In genomic region chr5:140073296-140073695, GRCh38 we compare ENCODE assay signal across 8 cellular contexts. TPM values are rescaled to one million over a fixed set of nuclear protein-coding genes. Genes with fewer than 3 reads are reported as not detected.
A peak's percentile ranks its signal among the peaks of the same experiment; 100 is the strongest.
DNase-seq lines count a peak whose midpoint lies in the region; ATAC-seq, FAIRE-seq and TF ChIP-seq lines count a peak whose summit lies in the region.

No MANE protein-coding gene starts in this region.

- H3K36me3 ChIP-seq in Karpas-422 (ENCODE audit: insufficient read depth, low read length), result no peaks in the 10 kb centered on the region

- no peaks in the 10 kb centered on the region for H4K20me1 ChIP-seq in Karpas-422 (ENCODE audit: insufficient read depth, low read depth, low read length)

- H3K27me3 ChIP-seq in Karpas-422 (ENCODE audit: low read length), result no peaks in the 10 kb centered on the region

- H3K9me3 ChIP-seq in Karpas-422 (ENCODE audit: low read length), result no peaks in the 10 kb centered on the region

- TF ChIP-seq CTCF in neural crest cell (conservative IDR thresholded peaks at IDR 0.05), result peak; percentile 89

- FAIRE-seq in colon (lab: Jason Lieb, UNC), result peak; percentile 97

- no peaks in the 10 kb centered on the region for H3K9me2 ChIP-seq in Karpas-422 (replicated peaks; ENCODE audit: insufficient read depth, low read length)

- H3K36me3 Mint-ChIP-seq in neural crest cell (ENCODE audit: low read depth), result no peaks in the 10 kb centered on the region

- no peak overlapping the region for H3K4me3 Mint-ChIP-seq in neural crest cell

- DNase-seq in DMS 273 (lab: John Stamatoyannopoulos, UW; ENCODE audit: unreplicated experiment) (peak; percentile 25), Karpas-422 (peak; percentile 78), neural crest cell (ENCODE audit: low read depth, low spot score) (no peak)
- DNase-seq in stimulated activated CD4-positive, alpha-beta T cell treated with anti-CD3 and anti-CD28 coated beads, Interleukin-1b, Interleukin-23, amount 100 ng/mL, for 48 hours, result no peak

- no peak overlapping the region for H3K27ac ChIP-seq in Karpas-422 (ENCODE audit: low read length)

- no peak for ATAC-seq in GM18511 (IDR thresholded peaks at IDR 0.05; ENCODE audit: unreplicated experiment)
- ATAC-seq in GM19452 (IDR thresholded peaks at IDR 0.05; ENCODE audit: unreplicated experiment), result no peak
- ATAC-seq in GM21367 (IDR thresholded peaks at IDR 0.05; ENCODE audit: unreplicated experiment), result no peak

- H3K27me3 Mint-ChIP-seq in neural crest cell (ENCODE audit: low read depth), result peaks cover 96% of the 10 kb centered on the region

- H3K4me2 ChIP-seq in Karpas-422 (ENCODE audit: low read depth, low read length, poor library complexity, severe bottlenecking), result no peak overlapping the region

- no peaks in the 10 kb centered on the region for H3K9me3 Mint-ChIP-seq in neural crest cell

- H3K27ac Mint-ChIP-seq in neural crest cell (ENCODE audit: unreplicated experiment), result no peak overlapping the region

- H3K9ac ChIP-seq in Karpas-422 (ENCODE audit: low read length), result no peak overlapping the region

- no peak overlapping the region for H3K4me3 ChIP-seq in Karpas-422 (ENCODE audit: low read length)

- no peaks in the 10 kb centered on the region for H3K4me1 Mint-ChIP-seq in neural crest cell

- no peaks in the 10 kb centered on the region for H3K4me1 ChIP-seq in Karpas-422 (ENCODE audit: low read length)

- no peak overlapping the region for H2AFZ ChIP-seq in Karpas-422 (ENCODE audit: low read length)

- no peaks in the 10 kb centered on the region for H3K79me2 ChIP-seq in Karpas-422 (ENCODE audit: low read length)

RNA-seq across cellular contexts. Expression of gene NRG2, which starts 30.2 kb away (rescaled TPM):
- not detected in 2 replicates for total RNA-seq in Karpas-422 (2014; rRNA removed; shearing (Covaris generic); ENCODE audit: low replicate concordance)
- 0.64 and 0.82 TPM in 2 replicates for total RNA-seq in neural crest cell

RNA-seq across cellular contexts. Expression of gene PURA, which starts 40.6 kb away (rescaled TPM):
- total RNA-seq in Karpas-422 (2014; rRNA removed; shearing (Covaris generic); ENCODE audit: low replicate concordance), result 5.5 and 7.2 TPM in 2 replicates
- 5.5 and 5.7 TPM in 2 replicates for total RNA-seq in neural crest cell

RNA-seq across cellular contexts. Expression of gene IGIP, which starts 52.4 kb away (rescaled TPM):
- 2.5 and 3.9 TPM in 2 replicates for total RNA-seq in Karpas-422 (2014; rRNA removed; shearing (Covaris generic); ENCODE audit: low replicate concordance)
- total RNA-seq in neural crest cell, result 1.1 and 1.4 TPM in 2 replicates

Comparison
In these comparisons a context has a peak if more than half of its experiments do, and no peak if none do; other contexts are left out.
1. DNase-seq: peak in DMS 273 (single experiment) and Karpas-422 (single experiment); none in neural crest cell (single experiment) and stimulated activated CD4-positive, alpha-beta T cell treated with anti-CD3 and anti-CD28 coated beads, Interleukin-1b, Interleukin-23, amount 100 ng/mL, for 48 hours (single experiment).